In the genomic region with DNA sequence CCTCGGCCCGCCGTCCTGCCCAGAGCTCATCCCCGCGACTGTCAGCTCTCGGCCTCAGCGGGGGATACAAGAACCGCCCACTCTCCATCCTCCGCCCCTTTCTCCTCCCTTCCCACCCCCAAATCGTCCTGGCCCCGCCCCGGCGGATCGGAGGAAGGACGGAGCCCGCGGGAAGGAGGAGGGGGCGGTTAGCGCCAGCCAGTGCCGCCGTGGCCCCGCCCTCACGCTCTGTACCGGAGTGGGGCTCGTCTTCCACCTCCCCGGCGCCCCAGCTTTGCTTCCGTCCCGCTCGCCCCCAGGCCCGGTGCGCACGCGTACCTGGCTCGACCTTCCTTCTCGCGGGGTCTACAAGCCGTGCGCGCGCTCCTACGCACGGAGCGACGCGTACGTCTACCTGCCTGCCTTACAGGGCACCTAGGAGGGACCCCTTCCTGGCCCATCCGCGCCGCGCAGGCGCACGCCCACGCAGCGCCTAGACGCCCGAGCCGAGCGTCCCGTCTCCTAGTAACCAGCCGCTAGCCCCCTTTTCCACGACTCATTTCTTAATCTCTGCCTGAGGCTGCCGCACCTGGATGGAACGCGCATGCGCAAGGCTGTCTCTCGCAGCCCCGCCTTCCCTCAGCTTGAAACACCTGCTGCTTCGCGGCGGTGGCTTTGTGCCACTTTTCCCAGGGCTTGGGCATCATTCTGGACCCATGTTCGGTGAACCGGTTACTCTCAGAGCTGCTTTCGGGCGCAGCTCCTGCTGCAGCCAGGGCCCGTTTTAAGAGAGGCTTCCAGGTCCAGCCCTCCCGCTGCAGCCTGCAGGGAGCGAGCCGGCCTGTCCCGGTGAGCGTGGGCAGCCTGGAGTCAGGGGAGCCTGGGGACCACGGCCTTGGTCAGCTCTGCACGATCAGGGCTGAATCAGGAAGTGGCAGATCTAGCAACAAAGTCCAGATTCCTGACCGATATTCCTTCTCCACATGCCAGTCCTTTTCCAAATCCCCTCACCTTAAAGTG, we compare ENCODE assay signal across 1 cellular context.
A peak's percentile ranks its signal among the peaks of the same experiment; 100 is the strongest.
TF ChIP-seq lines count a peak whose summit lies in the region.

A gene with protein sequence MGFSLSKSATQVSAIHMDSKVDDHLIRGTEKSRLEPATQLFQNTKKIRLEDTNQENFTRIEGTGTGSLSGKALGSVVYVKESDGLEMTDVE (plus strand): TSS at position 598 of the 999 bp plus-strand sequence. CDS start 8,852 bp downstream, outside the sequence.

TF ChIP-seq in HepG2, 621 proteins besides CTCF, POLR2A, EP300 and RAD21 (continued from another document and continues in another):
- TF ChIP-seq SPEN (CRISPR knock-in tag; IDR thresholded peaks at IDR 0.05; ENCODE audit: low read depth) (peak; percentile 87), ZNF382 (CRISPR knock-in tag; IDR thresholded peaks at IDR 0.05; ENCODE audit: borderline replicate concordance) (no peak), SIX4 (CRISPR knock-in tag; IDR thresholded peaks at IDR 0.05) (no peak), PLRG1 (conservative IDR thresholded peaks at IDR 0.05) (no peak), ZBTB21 (CRISPR knock-in tag; IDR thresholded peaks at IDR 0.05) (no peak), RFX3 (CRISPR knock-in tag; IDR thresholded peaks at IDR 0.05) (peak; percentile 96), KMT2A (CRISPR knock-in tag; IDR thresholded peaks at IDR 0.05) (peak; percentile 70), THYN1 (CRISPR knock-in tag; IDR thresholded peaks at IDR 0.05; ENCODE audit: borderline replicate concordance, low read depth) (no peak), GTF2F1 (IDR thresholded peaks at IDR 0.05; ENCODE audit: low read length) (no peak), ZNF749 (CRISPR knock-in tag; IDR thresholded peaks at IDR 0.05; ENCODE audit: borderline replicate concordance) (0 out of 2 replicates have a peak, but pooled peaks have one; percentile 53), MLLT10 (CRISPR knock-in tag; IDR thresholded peaks at IDR 0.05) (no peak), MTF1 (CRISPR knock-in tag; IDR thresholded peaks at IDR 0.05) (no peak), GATAD1 (CRISPR knock-in tag; IDR thresholded peaks at IDR 0.05) (peak; percentile 88), MIXL1 (CRISPR knock-in tag; IDR thresholded peaks at IDR 0.05) (peak; percentile 27; the same call in 1 of the 2 replicates), ZNF563 (CRISPR knock-in tag; IDR thresholded peaks at IDR 0.05) (peak; percentile 88)
- TF ChIP-seq, protein P1, sequence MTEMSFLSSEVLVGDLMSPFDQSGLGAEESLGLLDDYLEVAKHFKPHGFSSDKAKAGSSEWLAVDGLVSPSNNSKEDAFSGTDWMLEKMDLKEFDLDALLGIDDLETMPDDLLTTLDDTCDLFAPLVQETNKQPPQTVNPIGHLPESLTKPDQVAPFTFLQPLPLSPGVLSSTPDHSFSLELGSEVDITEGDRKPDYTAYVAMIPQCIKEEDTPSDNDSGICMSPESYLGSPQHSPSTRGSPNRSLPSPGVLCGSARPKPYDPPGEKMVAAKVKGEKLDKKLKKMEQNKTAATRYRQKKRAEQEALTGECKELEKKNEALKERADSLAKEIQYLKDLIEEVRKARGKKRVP (CRISPR knock-in tag; IDR thresholded peaks at IDR 0.05), result peak in 1 of 2 experiments; percentile 52; a peak in 2 of 4 replicates
- TF ChIP-seq, protein P2, sequence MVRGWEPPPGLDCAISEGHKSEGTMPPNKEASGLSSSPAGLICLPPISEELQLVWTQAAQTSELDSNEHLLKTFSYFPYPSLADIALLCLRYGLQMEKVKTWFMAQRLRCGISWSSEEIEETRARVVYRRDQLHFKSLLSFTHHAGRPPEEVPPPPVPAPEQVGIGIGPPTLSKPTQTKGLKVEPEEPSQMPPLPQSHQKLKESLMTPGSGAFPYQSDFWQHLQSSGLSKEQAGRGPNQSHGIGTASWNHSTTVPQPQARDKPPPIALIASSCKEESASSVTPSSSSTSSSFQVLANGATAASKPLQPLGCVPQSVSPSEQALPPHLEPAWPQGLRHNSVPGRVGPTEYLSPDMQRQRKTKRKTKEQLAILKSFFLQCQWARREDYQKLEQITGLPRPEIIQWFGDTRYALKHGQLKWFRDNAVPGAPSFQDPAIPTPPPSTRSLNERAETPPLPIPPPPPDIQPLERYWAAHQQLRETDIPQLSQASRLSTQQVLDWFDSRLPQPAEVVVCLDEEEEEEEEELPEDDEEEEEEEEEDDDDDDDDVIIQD (CRISPR knock-in tag; IDR thresholded peaks at IDR 0.05; ENCODE audit: low read depth), result peak; percentile 95; the same call in 1 of the 2 replicates
- TF ChIP-seq, protein P3, sequence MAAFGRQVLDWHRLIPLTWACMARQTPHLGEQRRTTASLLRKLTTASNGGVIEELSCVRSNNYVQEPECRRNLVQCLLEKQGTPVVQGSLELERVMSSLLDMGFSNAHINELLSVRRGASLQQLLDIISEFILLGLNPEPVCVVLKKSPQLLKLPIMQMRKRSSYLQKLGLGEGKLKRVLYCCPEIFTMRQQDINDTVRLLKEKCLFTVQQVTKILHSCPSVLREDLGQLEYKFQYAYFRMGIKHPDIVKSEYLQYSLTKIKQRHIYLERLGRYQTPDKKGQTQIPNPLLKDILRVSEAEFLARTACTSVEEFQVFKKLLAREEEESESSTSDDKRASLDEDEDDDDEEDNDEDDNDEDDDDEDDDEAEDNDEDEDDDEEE (CRISPR knock-in tag; IDR thresholded peaks at IDR 0.05), result peak; percentile 4; the same call in 1 of the 2 replicates
- TF ChIP-seq, protein P4, sequence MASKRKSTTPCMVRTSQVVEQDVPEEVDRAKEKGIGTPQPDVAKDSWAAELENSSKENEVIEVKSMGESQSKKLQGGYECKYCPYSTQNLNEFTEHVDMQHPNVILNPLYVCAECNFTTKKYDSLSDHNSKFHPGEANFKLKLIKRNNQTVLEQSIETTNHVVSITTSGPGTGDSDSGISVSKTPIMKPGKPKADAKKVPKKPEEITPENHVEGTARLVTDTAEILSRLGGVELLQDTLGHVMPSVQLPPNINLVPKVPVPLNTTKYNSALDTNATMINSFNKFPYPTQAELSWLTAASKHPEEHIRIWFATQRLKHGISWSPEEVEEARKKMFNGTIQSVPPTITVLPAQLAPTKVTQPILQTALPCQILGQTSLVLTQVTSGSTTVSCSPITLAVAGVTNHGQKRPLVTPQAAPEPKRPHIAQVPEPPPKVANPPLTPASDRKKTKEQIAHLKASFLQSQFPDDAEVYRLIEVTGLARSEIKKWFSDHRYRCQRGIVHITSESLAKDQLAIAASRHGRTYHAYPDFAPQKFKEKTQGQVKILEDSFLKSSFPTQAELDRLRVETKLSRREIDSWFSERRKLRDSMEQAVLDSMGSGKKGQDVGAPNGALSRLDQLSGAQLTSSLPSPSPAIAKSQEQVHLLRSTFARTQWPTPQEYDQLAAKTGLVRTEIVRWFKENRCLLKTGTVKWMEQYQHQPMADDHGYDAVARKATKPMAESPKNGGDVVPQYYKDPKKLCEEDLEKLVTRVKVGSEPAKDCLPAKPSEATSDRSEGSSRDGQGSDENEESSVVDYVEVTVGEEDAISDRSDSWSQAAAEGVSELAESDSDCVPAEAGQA (IDR thresholded peaks at IDR 0.05; ENCODE audit: low read depth), result peak; percentile 29; the same call in 1 of the 2 replicates
- TF ChIP-seq, protein P4 (CRISPR knock-in tag; IDR thresholded peaks at IDR 0.05; ENCODE audit: borderline replicate concordance), result 0 out of 2 replicates have a peak, but pooled peaks have one; percentile 71
- TF ChIP-seq, protein P5, sequence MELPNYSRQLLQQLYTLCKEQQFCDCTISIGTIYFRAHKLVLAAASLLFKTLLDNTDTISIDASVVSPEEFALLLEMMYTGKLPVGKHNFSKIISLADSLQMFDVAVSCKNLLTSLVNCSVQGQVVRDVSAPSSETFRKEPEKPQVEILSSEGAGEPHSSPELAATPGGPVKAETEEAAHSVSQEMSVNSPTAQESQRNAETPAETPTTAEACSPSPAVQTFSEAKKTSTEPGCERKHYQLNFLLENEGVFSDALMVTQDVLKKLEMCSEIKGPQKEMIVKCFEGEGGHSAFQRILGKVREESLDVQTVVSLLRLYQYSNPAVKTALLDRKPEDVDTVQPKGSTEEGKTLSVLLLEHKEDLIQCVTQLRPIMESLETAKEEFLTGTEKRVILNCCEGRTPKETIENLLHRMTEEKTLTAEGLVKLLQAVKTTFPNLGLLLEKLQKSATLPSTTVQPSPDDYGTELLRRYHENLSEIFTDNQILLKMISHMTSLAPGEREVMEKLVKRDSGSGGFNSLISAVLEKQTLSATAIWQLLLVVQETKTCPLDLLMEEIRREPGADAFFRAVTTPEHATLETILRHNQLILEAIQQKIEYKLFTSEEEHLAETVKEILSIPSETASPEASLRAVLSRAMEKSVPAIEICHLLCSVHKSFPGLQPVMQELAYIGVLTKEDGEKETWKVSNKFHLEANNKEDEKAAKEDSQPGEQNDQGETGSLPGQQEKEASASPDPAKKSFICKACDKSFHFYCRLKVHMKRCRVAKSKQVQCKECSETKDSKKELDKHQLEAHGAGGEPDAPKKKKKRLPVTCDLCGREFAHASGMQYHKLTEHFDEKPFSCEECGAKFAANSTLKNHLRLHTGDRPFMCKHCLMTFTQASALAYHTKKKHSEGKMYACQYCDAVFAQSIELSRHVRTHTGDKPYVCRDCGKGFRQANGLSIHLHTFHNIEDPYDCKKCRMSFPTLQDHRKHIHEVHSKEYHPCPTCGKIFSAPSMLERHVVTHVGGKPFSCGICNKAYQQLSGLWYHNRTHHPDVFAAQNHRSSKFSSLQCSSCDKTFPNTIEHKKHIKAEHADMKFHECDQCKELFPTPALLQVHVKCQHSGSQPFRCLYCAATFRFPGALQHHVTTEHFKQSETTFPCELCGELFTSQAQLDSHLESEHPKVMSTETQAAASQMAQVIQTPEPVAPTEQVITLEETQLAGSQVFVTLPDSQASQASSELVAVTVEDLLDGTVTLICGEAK (IDR thresholded peaks at IDR 0.05), result no peak
- TF ChIP-seq, protein P5 (CRISPR knock-in tag; IDR thresholded peaks at IDR 0.05), result no peak; the same call in 1 of the 2 replicates
